26 cellular contexts compared by ENCODE assay signal in genomic region chr6:165675120-165675519, GRCh38.
DNase-seq lines count a peak whose midpoint lies in the region; ATAC-seq, FAIRE-seq and TF ChIP-seq lines count a peak whose summit lies in the region.
"Had no signal": no experiment of that assay in that cellular context is flagged by ENCODE, and none has a peak within 500 bp of the region (broad histone marks: within the 10 kb centered on the region; RNA-seq: fewer than 3 reads in every experiment).

No MANE protein-coding gene starts in this region.

- H3K4me3 Mint-ChIP-seq in nephron progenitor cell = no peak overlapping the region
- H3K4me3 Mint-ChIP-seq: CD14-positive monocyte; CD4-positive, alpha-beta memory T cell; CD4-positive, CD25-positive, alpha-beta regulatory T cell; CD8-positive, alpha-beta memory T cell had no signal

- H3K4me1 Mint-ChIP-seq in nephron progenitor cell = peaks cover 51% of the 10 kb centered on the region
- H3K4me1 Mint-ChIP-seq: CD14-positive monocyte; CD4-positive, alpha-beta memory T cell; CD8-positive, alpha-beta memory T cell had no signal

- no peaks in the 10 kb centered on the region for H3K9me3 ChIP-seq in HEK293 (ENCODE audit: control insufficient read depth, insufficient read depth, low read depth, low read length)
- no peaks in the 10 kb centered on the region for H3K9me3 ChIP-seq in WERI-Rb-1 (ENCODE audit: severe bottlenecking)
- H3K9me3 ChIP-seq: BE2C, BLaER1 had no signal

- no peaks in the 10 kb centered on the region for H3K9me3 Mint-ChIP-seq in nephron progenitor cell

- H3K4me3 ChIP-seq in HEK293 (ENCODE audit: low read depth, low read length) (no peak overlapping the region), WERI-Rb-1 (ENCODE audit: low read depth, low read length) (no peak overlapping the region)
- H3K4me3 ChIP-seq: BLaER1, GM12878 had no signal

- H3K36me3 ChIP-seq in HEK293 (ENCODE audit: control insufficient read depth in 2 of 2, insufficient read depth in 1 of 2, low read length in 2 of 2) (no peaks in the 10 kb centered on the region), WERI-Rb-1 (no peaks in the 10 kb centered on the region)
- H3K36me3 ChIP-seq: BE2C, BLaER1 had no signal

- peak overlapping the region; percentile 80 for H3K27ac Mint-ChIP-seq in nephron progenitor cell
- H3K27ac Mint-ChIP-seq: CD14-positive monocyte; CD4-positive, alpha-beta memory T cell; CD4-positive, CD25-positive, alpha-beta regulatory T cell; CD8-positive, alpha-beta memory T cell had no signal

- CTCF ChIA-PET in HEK293 (lab: Yijun Ruan, JAX) = interaction anchor here (0.6 to 0.7 kb wide), 2 partner anchors 11 to 18 kb away, joined by 3 read pairs; no protein-coding TSS in a partner anchor

- peaks cover 18% of the 10 kb centered on the region for H3K4me1 ChIP-seq in HEK293 (ENCODE audit: control insufficient read depth, insufficient read depth, low read length)
- H3K4me1 ChIP-seq: BE2C had no signal

- peaks cover 85% of the 10 kb centered on the region for H3K27me3 ChIP-seq in WERI-Rb-1 (ENCODE audit: insufficient read depth, low read depth, severe bottlenecking)
- H3K27me3 ChIP-seq: BE2C, BLaER1 had no signal

- TF ChIP-seq CTCF in HEK293 (tag by site-specific recombination; IDR thresholded peaks at IDR 0.05) (no peak), nephron progenitor cell (IDR thresholded peaks at IDR 0.05) (no peak), WERI-Rb-1 (IDR thresholded peaks at IDR 0.05; ENCODE audit: low read depth, low read length) (no peak)

- DNase-seq in nephron progenitor cell = no peak
- DNase-seq in WERI-Rb-1 = no peak
- no peak for DNase-seq in GM19239 (ENCODE audit: insufficient read length, low spot score)
- DNase-seq: ACHN; BE2C; C1 segment of cervical spinal cord; CD4-positive, alpha-beta memory T cell; CD4-positive, CD25-positive, alpha-beta regulatory T cell; CD8-positive, alpha-beta memory T cell; COR-L47; DMS 273 treated with DMSO at 0.1 percent for 48 hours; DMS53; DMS79; DND-41; EL; GDM1 had no signal

- H3K36me3 Mint-ChIP-seq in nephron progenitor cell (ENCODE audit: low read depth) = no peaks in the 10 kb centered on the region
- H3K36me3 Mint-ChIP-seq: CD14-positive monocyte; CD4-positive, alpha-beta memory T cell; CD4-positive, CD25-positive, alpha-beta regulatory T cell; CD8-positive, alpha-beta memory T cell had no signal

- no peak for ATAC-seq in HG02970 (IDR thresholded peaks at IDR 0.05; ENCODE audit: low FRiP score, unreplicated experiment)
- ATAC-seq: GM12878 had no signal

- POLR2A ChIA-PET in HEK293 (lab: Yijun Ruan, JAX) = interaction anchor here (0.9 kb wide), 1 partner anchor 26 kb away, joined by 3 read pairs; no protein-coding TSS in a partner anchor

- peaks cover 22% of the 10 kb centered on the region for H3K27me3 Mint-ChIP-seq in nephron progenitor cell (ENCODE audit: low read depth, poor library complexity)
- H3K27me3 Mint-ChIP-seq: CD4-positive, CD25-positive, alpha-beta regulatory T cell had no signal

- peak; percentile 76 for FAIRE-seq in endometrium (lab: Jason Lieb, UNC)
- no peak for FAIRE-seq in GM19239 (lab: Jason Lieb, UNC)
- FAIRE-seq: A204.1, GM12878, GM12892, GM18507 had no signal

- H3K27ac ChIP-seq in HEK293 (ENCODE audit: extremely low read depth, low read depth, low read length) (peak overlapping the region; percentile 67), WERI-Rb-1 (no peak overlapping the region)
- H3K27ac ChIP-seq: 22Rv1, BLaER1 had no signal

TF ChIP-seq in HEK293, 187 proteins besides CTCF, POLR2A, EP300 and RAD21:
- peak; percentile 81 for TF ChIP-seq PRDM6 (tag by site-specific recombination; IDR thresholded peaks at IDR 0.05)
- peak; percentile 12 for TF ChIP-seq ZNF335 (tag by site-specific recombination; conservative IDR thresholded peaks at IDR 0.05)
- TF ChIP-seq ZSCAN16 (tag by site-specific recombination; IDR thresholded peaks at IDR 0.05) = no peak
TF ChIP-seq in HEK293: peak in this region for 2.
